Comparison of ENCODE assay signal across 8 cellular contexts in the genomic region with DNA sequence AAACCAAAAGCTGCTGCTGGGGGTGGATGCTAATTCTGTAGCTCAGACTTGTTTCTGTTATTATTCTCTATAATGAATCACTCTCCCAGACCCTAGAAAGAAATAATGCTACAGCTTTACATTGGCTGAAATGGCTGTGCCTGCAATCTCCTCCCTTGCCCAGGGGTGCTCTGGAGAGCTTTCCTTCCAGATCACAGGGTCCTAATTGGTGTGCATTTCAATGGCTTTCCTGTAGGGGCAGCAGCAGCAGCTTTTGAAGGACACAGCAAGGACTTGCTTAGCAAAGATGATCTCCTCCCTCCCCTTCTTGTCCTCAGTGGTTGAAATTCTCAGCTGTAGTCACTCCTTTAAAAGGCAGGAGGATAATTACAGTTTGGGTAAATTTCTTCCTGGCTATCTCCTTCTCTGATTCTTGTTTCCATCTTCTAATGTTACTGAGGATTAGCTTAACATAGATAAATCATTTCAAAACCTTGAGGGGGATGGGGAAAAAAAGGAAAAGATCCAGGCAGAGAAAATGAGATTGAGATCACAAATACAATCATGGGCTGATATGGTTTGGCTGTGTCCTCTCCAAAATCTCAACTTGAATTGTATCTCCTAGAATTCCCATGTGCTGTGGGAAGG.
DNase-seq lines count a peak whose midpoint lies in the region; ATAC-seq and TF ChIP-seq lines count a peak whose summit lies in the region.

No MANE protein-coding gene starts in this region.

- TF ChIP-seq POLR2A in spleen (IDR thresholded peaks at IDR 0.05), result no peak

- no peak overlapping the region for H3K4me3 ChIP-seq in spleen

- no peak overlapping the region for H3K27ac ChIP-seq in spleen

- peak; percentile 68 for DNase-seq in NCI-H82 (lab: John Stamatoyannopoulos, UW)
- no peak for DNase-seq in NCI-H82 treated with DMSO at 0.1 percent for 48 hours (lab: John Stamatoyannopoulos, UW; ENCODE audit: unreplicated experiment)
- DNase-seq in SHP77 treated with DMSO at 0.1 percent for 48 hours (lab: John Stamatoyannopoulos, UW), result peak; percentile 23
- DNase-seq in fibroblast of peridontal ligament (ENCODE audit: extremely low read depth), result peak; percentile 21
- no peak for DNase-seq in spleen
- DNase-seq in dermis blood vessel endothelial cell, result no peak

- peak in 6 of 11 experiments; percentile 10 to 47 (median 36) for TF ChIP-seq CTCF in spleen (IDR thresholded peaks at IDR 0.05 in 8 of 11, conservative IDR thresholded peaks at IDR 0.05 in 3 of 11)

- ATAC-seq in GM21390 (IDR thresholded peaks at IDR 0.05; ENCODE audit: unreplicated experiment) (peak; percentile 97), HG03521 (IDR thresholded peaks at IDR 0.05; ENCODE audit: unreplicated experiment) (peak; percentile 94)

- no peaks in the 10 kb centered on the region for H3K4me1 ChIP-seq in spleen

- no peaks in the 10 kb centered on the region for H3K9me3 ChIP-seq in spleen

- intact Hi-C loops in spleen (cut with DNase I; ENCODE audit: low total_unique reads), result no loop called here

- no peaks in the 10 kb centered on the region for H3K27me3 ChIP-seq in spleen (replicated peaks in 1 of 7)

- no peaks in the 10 kb centered on the region for H3K36me3 ChIP-seq in spleen

Comparison
In these comparisons a context has a peak if more than half of its experiments do, and no peak if none do; other contexts are left out.
1. DNase-seq: peak in NCI-H82 (single experiment), SHP77 treated with DMSO at 0.1 percent for 48 hours (single experiment) and fibroblast of peridontal ligament (single experiment); none in NCI-H82 treated with DMSO at 0.1 percent for 48 hours (single experiment), spleen (single experiment) and dermis blood vessel endothelial cell (single experiment).